Comparison of ENCODE assay signal across 31 cellular contexts in genomic region chr16:24634919-24635318, GRCh38.
"Had no signal": no experiment of that assay in that cellular context is flagged by ENCODE, and none has a peak within 500 bp of the region (broad histone marks: within the 10 kb centered on the region; RNA-seq: fewer than 3 reads in every experiment).

No MANE protein-coding gene starts in this region.

- ATAC-seq: activated CD4-positive, alpha-beta T cell treated with anti-CD3 and anti-CD28 coated beads for 36 hours; activated CD8-positive, alpha-beta memory T cell treated with anti-CD3 and anti-CD28 coated beads, Interleukin-2, amount 10 ng/mL, durations not matched to agents 7 days and 5 days; activated CD8-positive, alpha-beta T cell treated with anti-CD3 and anti-CD28 coated beads, Interleukin-2, amount 10 ng/mL, durations not matched to agents 7 days and 5 days; activated naive CD8-positive, alpha-beta T cell treated with anti-CD3 and anti-CD28 coated beads, Interleukin-2, amount 50 U/mL, for 24 hours; body of pancreas; effector memory CD8-positive, alpha-beta T cell; gastrocnemius medialis; T-helper 17 cell had no signal

- H3K9me3 ChIP-seq: adrenal gland, body of pancreas, esophagus muscularis mucosa, gastrocnemius medialis had no signal

- H3K4me3 ChIP-seq: adrenal gland, body of pancreas, esophagus muscularis mucosa, gastrocnemius medialis had no signal

- DNase-seq: activated CD4-positive, alpha-beta memory T cell treated with anti-CD3 and anti-CD28 coated beads for 36 hours; activated CD4-positive, alpha-beta T cell treated with anti-CD3 and anti-CD28 coated beads for 36 hours; activated CD4-positive, alpha-beta T cell treated with anti-CD3 and anti-CD28 coated beads, Interleukin-2, amount 10 ng/mL, durations not matched to agents 24 days and 14 days; activated CD4-positive, CD25-positive, alpha-beta regulatory T cell; activated CD4-positive, CD25-positive, alpha-beta regulatory T cell treated with anti-CD3 and anti-CD28 coated beads, Interleukin-2, amount 50 U/mL, for 72 hours; activated CD8-positive, alpha-beta memory T cell treated with anti-CD3 and anti-CD28 coated beads, Interleukin-2, amount 10 ng/mL, durations not matched to agents 7 days and 5 days; activated CD8-positive, alpha-beta memory T cell treated with anti-CD3 and anti-CD28 coated beads, Interleukin-2, amount 50 U/mL, for 4 hours; activated CD8-positive, alpha-beta T cell treated with anti-CD3 and anti-CD28 coated beads, Interleukin-2, amount 10 ng/mL, durations not matched to agents 7 days and 5 days; activated effector memory CD4-positive, alpha-beta T cell treated with anti-CD3 and anti-CD28 coated beads, Interleukin-2, amount 50 U/mL, for 16 hours; activated naive CD4-positive, alpha-beta T cell treated with anti-CD3 and anti-CD28 coated beads for 36 hours; activated naive CD8-positive, alpha-beta T cell treated with anti-CD3 and anti-CD28 coated beads for 36 hours; activated naive CD8-positive, alpha-beta T cell treated with anti-CD3 and anti-CD28 coated beads, Interleukin-2, amount 50 U/mL, for 24 hours; activated T-cell treated with anti-CD3 and anti-CD28 coated beads, Interleukin-2, amount 50 U/mL, for 1 hour; activated T-cell treated with anti-CD3 and anti-CD28 coated beads, Interleukin-2, amount 50 U/mL, for 48 hours; adrenal gland; amygdala; aorta; body of pancreas; caudate nucleus; cortex of kidney; dermis blood vessel endothelial cell; effector CD4-positive, alpha-beta T cell; effector memory CD8-positive, alpha-beta T cell; erythroblast; foreskin keratinocyte; gastrocnemius medialis; T-helper 1 cell; T-helper 17 cell; T1000 had no signal

- H3K27ac ChIP-seq: body of pancreas, foreskin keratinocyte, gastrocnemius medialis had no signal

- FAIRE-seq: colon had no signal

- H3K27me3 ChIP-seq: adrenal gland, body of pancreas, esophagus muscularis mucosa, foreskin keratinocyte, gastrocnemius medialis had no signal

- H3K36me3 ChIP-seq: adrenal gland, esophagus muscularis mucosa, gastrocnemius medialis had no signal
